23 cellular contexts compared by ENCODE assay signal in genomic region chr18:58264846-58265245, GRCh38.
DNase-seq lines count a peak whose midpoint lies in the region; ATAC-seq and TF ChIP-seq lines count a peak whose summit lies in the region.
"Had no signal": no experiment of that assay in that cellular context is flagged by ENCODE, and none has a peak within 500 bp of the region (broad histone marks: within the 10 kb centered on the region; RNA-seq: fewer than 3 reads in every experiment).

No MANE protein-coding gene starts in this region.

- peaks cover 86% of the 10 kb centered on the region for H3K79me2 ChIP-seq in hepatocyte
- H3K79me2 ChIP-seq in Karpas-422 (ENCODE audit: low read length) = no peaks in the 10 kb centered on the region

- H4K20me1 ChIP-seq in hepatocyte (ENCODE audit: insufficient read depth, poor library complexity, severe bottlenecking) (peaks cover 12% of the 10 kb centered on the region), Karpas-422 (ENCODE audit: insufficient read depth, low read depth, low read length) (peaks cover 18% of the 10 kb centered on the region)

- no peaks in the 10 kb centered on the region for H3K9me3 ChIP-seq in RWPE2 (ENCODE audit: severe bottlenecking)
- H3K9me3 ChIP-seq in hepatocyte (ENCODE audit: low read depth) = no peaks in the 10 kb centered on the region
- no peaks in the 10 kb centered on the region for H3K9me3 ChIP-seq in Karpas-422 (ENCODE audit: low read length)
- H3K9me3 ChIP-seq: A549, gastroesophageal sphincter, Peyer's patch, tibial artery had no signal

- no peaks in the 10 kb centered on the region for H3K9me3 Mint-ChIP-seq in progenitor cell of endocrine pancreas (ENCODE audit: low read depth)
- H3K9me3 Mint-ChIP-seq in chondrocyte (ENCODE audit: low read depth) = no peaks in the 10 kb centered on the region
- H3K9me3 Mint-ChIP-seq: activated naive CD8-positive, alpha-beta T cell treated with anti-CD3 and anti-CD28 coated beads for 36 hours; CD8-positive, alpha-beta T cell; T-helper 1 cell treated with Interleukin-12 subunit alpha and Interleukin-12 subunit beta and Interleukin-4 antibody, amounts not matched to agents 30 μg/mL and 1 μg/mL, for 36 hours had no signal

- H3K4me1 ChIP-seq in RWPE2 (ENCODE audit: insufficient read depth, poor library complexity, severe bottlenecking) (peaks cover 89% of the 10 kb centered on the region), hepatocyte (ENCODE audit: insufficient read depth) (peaks cover 38% of the 10 kb centered on the region), Karpas-422 (ENCODE audit: low read length) (no peaks in the 10 kb centered on the region)

- H3K9ac ChIP-seq in Karpas-422 (ENCODE audit: low read length) = no peak overlapping the region

- DNase-seq in RWPE2 (ENCODE audit: low spot score) (no peak), hepatocyte (ENCODE audit: low spot score) (no peak), progenitor cell of endocrine pancreas (ENCODE audit: low spot score, unreplicated experiment) (no peak), chondrocyte (ENCODE audit: low spot score) (no peak), dermis blood vessel endothelial cell (no peak), Karpas-422 (no peak)
- DNase-seq in stimulated activated CD4-positive, alpha-beta T cell treated with anti-CD3 and anti-CD28 coated beads, Interleukin-4, amount 100 ng/mL, for 24 hours = no peak
- DNase-seq: activated effector memory CD4-positive, alpha-beta T cell treated with Interleukin-2 at 50 U/mL for 16 hours; activated naive CD8-positive, alpha-beta T cell treated with anti-CD3 and anti-CD28 coated beads for 36 hours; aorta; CD8-positive, alpha-beta T cell; DMS153; Kasumi-1; NCI-H1694; NCI-H524 treated with DMSO at 0.1 percent for 48 hours; Peyer's patch; stimulated activated CD4-positive, alpha-beta T cell treated with anti-CD3 and anti-CD28 coated beads, Interleukin-1b, Interleukin-23, amount 100 ng/mL, for 48 hours; tibial artery had no signal

- H3K27ac Mint-ChIP-seq in progenitor cell of endocrine pancreas (peak overlapping the region; percentile 73), chondrocyte (ENCODE audit: unreplicated experiment) (no peak overlapping the region)
- H3K27ac Mint-ChIP-seq: activated naive CD8-positive, alpha-beta T cell treated with anti-CD3 and anti-CD28 coated beads for 36 hours; CD8-positive, alpha-beta T cell; T-helper 1 cell treated with Interleukin-12 subunit alpha and Interleukin-12 subunit beta and Interleukin-4 antibody, amounts not matched to agents 30 μg/mL and 1 μg/mL, for 36 hours had no signal

- no peak for ATAC-seq in RWPE2 (ENCODE audit: low read depth)
- ATAC-seq: A549; CD8-positive, alpha-beta T cell; gastroesophageal sphincter had no signal

- H3K4me3 ChIP-seq in RWPE2 (ENCODE audit: severe bottlenecking) (no peak overlapping the region), hepatocyte (no peak overlapping the region), Karpas-422 (ENCODE audit: low read length) (no peak overlapping the region)
- H3K4me3 ChIP-seq: A549, gastroesophageal sphincter, Peyer's patch, skin epidermis, tibial artery had no signal

- H3K4me2 ChIP-seq in hepatocyte (no peak overlapping the region), Karpas-422 (ENCODE audit: low read depth, low read length, poor library complexity, severe bottlenecking) (no peak overlapping the region)
- H3K4me2 ChIP-seq: A549 had no signal

- TF ChIP-seq CTCF in C4-2B (conservative IDR thresholded peaks at IDR 0.05) (no peak), RWPE2 (IDR thresholded peaks at IDR 0.05; ENCODE audit: poor library complexity, severe bottlenecking) (no peak), hepatocyte (IDR thresholded peaks at IDR 0.05; ENCODE audit: poor library complexity) (no peak), progenitor cell of endocrine pancreas (IDR thresholded peaks at IDR 0.05; ENCODE audit: unreplicated experiment) (no peak), chondrocyte (IDR thresholded peaks at IDR 0.05) (no peak)

- H3K9me2 ChIP-seq in hepatocyte (replicated peaks; ENCODE audit: insufficient read depth) (no peaks in the 10 kb centered on the region), Karpas-422 (replicated peaks; ENCODE audit: insufficient read depth, low read length) (no peaks in the 10 kb centered on the region)

- H3K36me3 ChIP-seq in RWPE2 (ENCODE audit: low read depth) = peaks cover 21% of the 10 kb centered on the region
- H3K36me3 ChIP-seq in hepatocyte (replicated peaks; ENCODE audit: insufficient read depth, low read depth) = no peaks in the 10 kb centered on the region
- no peaks in the 10 kb centered on the region for H3K36me3 ChIP-seq in Karpas-422 (ENCODE audit: insufficient read depth, low read length)
- H3K36me3 ChIP-seq: gastroesophageal sphincter, Peyer's patch, tibial artery had no signal

- H3K27ac ChIP-seq in C4-2B (peak overlapping the region; percentile 60), RWPE2 (ENCODE audit: poor library complexity, severe bottlenecking) (peak overlapping the region; percentile 95), hepatocyte (peak overlapping the region; percentile 91), Karpas-422 (ENCODE audit: low read length) (no peak overlapping the region)
- H3K27ac ChIP-seq: A549, skin epidermis, tibial artery had no signal

- no peaks in the 10 kb centered on the region for H3K36me3 Mint-ChIP-seq in progenitor cell of endocrine pancreas (ENCODE audit: insufficient read depth)
- no peaks in the 10 kb centered on the region for H3K36me3 Mint-ChIP-seq in chondrocyte (ENCODE audit: low read depth)
- H3K36me3 Mint-ChIP-seq: activated naive CD8-positive, alpha-beta T cell treated with anti-CD3 and anti-CD28 coated beads for 36 hours; CD8-positive, alpha-beta T cell had no signal

- WGBS in hepatocyte (ENCODE audit: low lambda C conversion rate, missing lambda C conversion rate) = 83% methylated on average over 2 of the region's 2 CpGs

- no peak overlapping the region for H2AFZ ChIP-seq in hepatocyte
- H2AFZ ChIP-seq in Karpas-422 (ENCODE audit: low read length) = no peak overlapping the region

- H3K4me3 Mint-ChIP-seq in progenitor cell of endocrine pancreas (ENCODE audit: low read depth) (no peak overlapping the region), chondrocyte (ENCODE audit: unreplicated experiment) (no peak overlapping the region)
- H3K4me3 Mint-ChIP-seq: activated naive CD8-positive, alpha-beta T cell treated with anti-CD3 and anti-CD28 coated beads for 36 hours; CD8-positive, alpha-beta T cell; T-helper 1 cell treated with Interleukin-12 subunit alpha and Interleukin-12 subunit beta and Interleukin-4 antibody, amounts not matched to agents 30 μg/mL and 1 μg/mL, for 36 hours had no signal

- H3K4me1 Mint-ChIP-seq in progenitor cell of endocrine pancreas (ENCODE audit: low read depth) (peaks cover 21% of the 10 kb centered on the region), chondrocyte (ENCODE audit: low read depth) (peaks cover 66% of the 10 kb centered on the region)

- H3K27me3 Mint-ChIP-seq in progenitor cell of endocrine pancreas (no peaks in the 10 kb centered on the region), chondrocyte (ENCODE audit: low read depth) (no peaks in the 10 kb centered on the region)
- H3K27me3 Mint-ChIP-seq: activated naive CD8-positive, alpha-beta T cell treated with anti-CD3 and anti-CD28 coated beads for 36 hours had no signal

- H3K27me3 ChIP-seq in RWPE2 (ENCODE audit: insufficient read depth, poor library complexity, severe bottlenecking) (no peaks in the 10 kb centered on the region), hepatocyte (no peaks in the 10 kb centered on the region), Karpas-422 (ENCODE audit: low read length) (no peaks in the 10 kb centered on the region)
- H3K27me3 ChIP-seq: gastroesophageal sphincter, Peyer's patch, tibial artery had no signal
